25 cellular contexts compared by ENCODE assay signal in genomic region chr10:127983701-127984100, GRCh38.
DNase-seq lines count a peak whose midpoint lies in the region; ATAC-seq and TF ChIP-seq lines count a peak whose summit lies in the region.
"Had no signal": no experiment of that assay in that cellular context is flagged by ENCODE, and none has a peak within 500 bp of the region (broad histone marks: within the 10 kb centered on the region; RNA-seq: fewer than 3 reads in every experiment).

No MANE protein-coding gene starts in this region.

- CTCF ChIA-PET in PC-9 (lab: Charles Lee): no interaction called here

- DNase-seq in heart left ventricle: peak in 1 of 5 donors; percentile 76
- DNase-seq in right atrium auricular region (ENCODE audit: low spot score): no peak
- peak; percentile 53 to 64 for DNase-seq in PC-9
- DNase-seq in upper lobe of left lung: peak in 1 of 2 donors; percentile 38
- no peak for DNase-seq in neural progenitor cell (ENCODE audit: low spot score)
- DNase-seq in DMS 273 treated with DMSO at 0.1 percent for 48 hours (lab: John Stamatoyannopoulos, UW): no peak
- DNase-seq: activated CD4-positive, CD25-positive, alpha-beta regulatory T cell; activated CD8-positive, alpha-beta memory T cell treated with anti-CD3 and anti-CD28 coated beads for 24 hours; activated naive CD8-positive, alpha-beta T cell treated with anti-CD3 and anti-CD28 coated beads, Interleukin-2, amount 10 ng/mL, durations not matched to agents 7 days and 5 days; C1 segment of cervical spinal cord; effector memory CD4-positive, alpha-beta T cell; naive thymus-derived CD8-positive, alpha-beta T cell; NCI-H1417; NCI-H2107; NCI-H510A; pancreas; right lobe of liver; stimulated activated CD4-positive, alpha-beta T cell treated with anti-CD3 and anti-CD28 coated beads, Interleukin-15, amount 100 ng/mL, for 24 hours had no signal

- peaks cover 10% of the 10 kb centered on the region for H3K4me1 Mint-ChIP-seq in neural progenitor cell
- H3K4me1 Mint-ChIP-seq: GM23338 had no signal

- H4K20me1 ChIP-seq in PC-9 (ENCODE audit: insufficient read depth) (no peaks in the 10 kb centered on the region), neural progenitor cell (ENCODE audit: low read depth) (no peaks in the 10 kb centered on the region)

- peaks cover 0 to 18% (median 6%) of the 10 kb centered on the region in 12 donors for H3K9me3 ChIP-seq in heart left ventricle
- peaks cover 0 to 12% of the 10 kb centered on the region in 2 donors for H3K9me3 ChIP-seq in right atrium auricular region
- no peaks in the 10 kb centered on the region for H3K9me3 ChIP-seq in PC-9 (ENCODE audit: insufficient read depth, low read depth)
- no peaks in the 10 kb centered on the region for H3K9me3 ChIP-seq in upper lobe of left lung
- H3K9me3 ChIP-seq in neural progenitor cell (ENCODE audit: low read depth): no peaks in the 10 kb centered on the region
- H3K9me3 ChIP-seq: pancreas, Peyer's patch had no signal

- H3F3A ChIP-seq in PC-9 (ENCODE audit: insufficient read depth, low read depth) (0 out of 2 replicates have a peak, but pooled peaks cover 4% of the 10 kb centered on the region), neural progenitor cell (ENCODE audit: low read depth) (no peaks in the 10 kb centered on the region)

- TF ChIP-seq EP300 in upper lobe of left lung (IDR thresholded peaks at IDR 0.05): no peak

- POLR2A ChIA-PET in PC-9 (lab: Charles Lee; ENCODE audit: unreplicated experiment): no interaction called here

- H3K4me2 ChIP-seq in PC-9: peak overlapping the region; percentile 34
- H3K4me2 ChIP-seq in neural progenitor cell: no peak overlapping the region
- H3K4me2 ChIP-seq: GM23338 had no signal

- BruUV-seq in PC-9 (replicated peaks; lab: Mats Ljungman, UMichigan): no TSS peak

- no peak overlapping the region for H3K4me3 Mint-ChIP-seq in neural progenitor cell
- H3K4me3 Mint-ChIP-seq: activated naive CD8-positive, alpha-beta T cell treated with anti-CD3 and anti-CD28 coated beads, Interleukin-2, amount 10 ng/mL, durations not matched to agents 7 days and 5 days; brain; GM23338; naive thymus-derived CD8-positive, alpha-beta T cell; T-helper 2 cell treated with Interferon-gamma antibody and Interleukin-4, amounts not matched to agents 5 μg/mL and 100 μg/mL, for 36 hours had no signal

- ATAC-seq in heart left ventricle (peak in 3 of 4 donors; percentile 36 to 43 (median 42)), esophagus mucosa (peak; percentile 10), upper lobe of left lung (ENCODE audit: low FRiP score in 2 of 2) (no peak), HG02938 (IDR thresholded peaks at IDR 0.05; ENCODE audit: unreplicated experiment) (no peak)
- ATAC-seq: GM23338; naive thymus-derived CD8-positive, alpha-beta T cell; pancreas; right lobe of liver had no signal

- TF ChIP-seq POLR2A in heart left ventricle (IDR thresholded peaks at IDR 0.05) (no peak), upper lobe of left lung (IDR thresholded peaks at IDR 0.05) (no peak)

- H2AFZ ChIP-seq in PC-9 (no peak overlapping the region), neural progenitor cell (replicated peaks) (no peak overlapping the region)
- H2AFZ ChIP-seq: GM23338 had no signal

- H3K27ac Mint-ChIP-seq in neural progenitor cell: no peak overlapping the region
- H3K27ac Mint-ChIP-seq: activated naive CD8-positive, alpha-beta T cell treated with anti-CD3 and anti-CD28 coated beads, Interleukin-2, amount 10 ng/mL, durations not matched to agents 7 days and 5 days; GM23338; naive thymus-derived CD8-positive, alpha-beta T cell; T-helper 2 cell treated with Interferon-gamma antibody and Interleukin-4, amounts not matched to agents 5 μg/mL and 100 μg/mL, for 36 hours had no signal

- no peak overlapping the region for H3K4me3 ChIP-seq in heart left ventricle
- H3K4me3 ChIP-seq in right atrium auricular region: no peak overlapping the region
- H3K4me3 ChIP-seq in PC-9: no peak overlapping the region
- H3K4me3 ChIP-seq in upper lobe of left lung: no peak overlapping the region
- no peak overlapping the region for H3K4me3 ChIP-seq in neural progenitor cell
- H3K4me3 ChIP-seq: esophagus muscularis mucosa, GM23338, pancreas, Peyer's patch, right lobe of liver had no signal

- peaks cover 3% of the 10 kb centered on the region for H3K27me3 Mint-ChIP-seq in neural progenitor cell (ENCODE audit: insufficient read depth, low read depth)

- H3K9me2 ChIP-seq in PC-9 (ENCODE audit: insufficient read depth): no peaks in the 10 kb centered on the region

- TF ChIP-seq CTCF in heart left ventricle (IDR thresholded peaks at IDR 0.05) (no peak), right atrium auricular region (IDR thresholded peaks at IDR 0.05) (no peak), PC-9 (conservative IDR thresholded peaks at IDR 0.05) (no peak), upper lobe of left lung (IDR thresholded peaks at IDR 0.05) (no peak), neural progenitor cell (IDR thresholded peaks at IDR 0.05) (no peak)

- WGBS in heart left ventricle, 4 donors: 51 to 66% (median 62%) methylated on average over 11 of the region's 11 CpGs
- WGBS in upper lobe of left lung, 2 donors: 53 to 58% methylated on average over 11 of the region's 11 CpGs

- H3K27ac ChIP-seq in heart left ventricle: peak overlapping the region in 4 of 12 donors; percentile 10 to 37 (median 26)
- no peak overlapping the region for H3K27ac ChIP-seq in right atrium auricular region
- peak overlapping the region; percentile 34; the same call in 1 of the 2 replicates for H3K27ac ChIP-seq in PC-9
- peak overlapping the region; percentile 2 to 60 (median 20) for H3K27ac ChIP-seq in upper lobe of left lung
- H3K27ac ChIP-seq in neural progenitor cell: no peak overlapping the region
- H3K27ac ChIP-seq: pancreas, Peyer's patch, right lobe of liver had no signal

- H3K79me2 ChIP-seq in PC-9 (ENCODE audit: low read depth) (no peaks in the 10 kb centered on the region), neural progenitor cell (ENCODE audit: low read depth) (no peaks in the 10 kb centered on the region)

- H3K36me3 ChIP-seq in heart left ventricle (no peaks in the 10 kb centered on the region), right atrium auricular region (no peaks in the 10 kb centered on the region), PC-9 (ENCODE audit: low read depth) (no peaks in the 10 kb centered on the region), upper lobe of left lung (no peaks in the 10 kb centered on the region), neural progenitor cell (no peaks in the 10 kb centered on the region)
- H3K36me3 ChIP-seq: esophagus muscularis mucosa, pancreas, Peyer's patch, right lobe of liver had no signal

- H3K9me3 Mint-ChIP-seq in neural progenitor cell: peaks cover 7% of the 10 kb centered on the region

- H3K36me3 Mint-ChIP-seq in neural progenitor cell: no peaks in the 10 kb centered on the region
- H3K36me3 Mint-ChIP-seq: activated naive CD8-positive, alpha-beta T cell treated with anti-CD3 and anti-CD28 coated beads, Interleukin-2, amount 10 ng/mL, durations not matched to agents 7 days and 5 days had no signal

- H3K27me3 ChIP-seq in heart left ventricle: no peaks in the 10 kb centered on the region
- H3K27me3 ChIP-seq in right atrium auricular region: no peaks in the 10 kb centered on the region
- H3K27me3 ChIP-seq in PC-9 (ENCODE audit: insufficient read depth, low read depth): no peaks in the 10 kb centered on the region
- no peaks in the 10 kb centered on the region for H3K27me3 ChIP-seq in upper lobe of left lung
- H3K27me3 ChIP-seq in neural progenitor cell: no peaks in the 10 kb centered on the region
- H3K27me3 ChIP-seq: esophagus muscularis mucosa, Peyer's patch, right lobe of liver had no signal

- H3K4me1 ChIP-seq in heart left ventricle (peaks cover 4 to 51% (median 36%) of the 10 kb centered on the region in 12 donors), right atrium auricular region (peaks cover 0 to 39% of the 10 kb centered on the region in 2 donors), PC-9 (replicated peaks; ENCODE audit: insufficient read depth) (peaks cover 11% of the 10 kb centered on the region), upper lobe of left lung (peaks cover 5 to 30% (median 20%) of the 10 kb centered on the region in 4 donors), neural progenitor cell (peaks cover 8% of the 10 kb centered on the region)
- H3K4me1 ChIP-seq: pancreas, right lobe of liver had no signal

- H3K9ac ChIP-seq in neural progenitor cell: no peak overlapping the region

- intact Hi-C loops in heart left ventricle (cut with DNase I): no loop called here
- intact Hi-C loops in PC-9 (cut with micrococcal nuclease; ENCODE audit: unreplicated experiment): loop anchor here (2.0 kb wide), 1 partner anchor 75 kb away; no protein-coding TSS in a partner anchor

Comparison
In these comparisons a context has a peak if more than half of its experiments do, and no peak if none do; other contexts are left out.
1. ATAC-seq: peak in heart left ventricle (3 of 4) and esophagus mucosa (single experiment); none in upper lobe of left lung (0 of 2) and HG02938 (single experiment).
2. DNase-seq: peak in PC-9 (2 of 2); none in right atrium auricular region (single experiment), neural progenitor cell (single experiment) and DMS 273 treated with DMSO at 0.1 percent for 48 hours (single experiment).
3. H3K27ac ChIP-seq: peak in PC-9 (single experiment) and upper lobe of left lung (4 of 4); none in right atrium auricular region (0 of 2) and neural progenitor cell (single experiment).